Comparison of ENCODE assay signal across 8 cellular contexts in genomic region chr18:69400253-69400975, GRCh38. TPM values are rescaled to one million over a fixed set of nuclear protein-coding genes. Genes with fewer than 3 reads are reported as not detected.
DNase-seq lines count a peak whose midpoint lies in the region; ATAC-seq, FAIRE-seq and TF ChIP-seq lines count a peak whose summit lies in the region.

Gene DOK6, plus strand, starts transcription at chr18:69400888.

- peak; percentile 86 for ATAC-seq in HepG2

- H4K20me1 ChIP-seq in HepG2 (ENCODE audit: insufficient read depth, low read length), result no peaks in the 10 kb centered on the region

- H3K36me3 ChIP-seq in HepG2 (replicated peaks in 1 of 2; ENCODE audit: control insufficient read depth in 1 of 2, insufficient read depth in 2 of 2, low read length in 2 of 2), result no peaks in the 10 kb centered on the region

- TF ChIP-seq CTCF in HepG2 (CRISPR knock-in tag; IDR thresholded peaks at IDR 0.05), result no peak

- H3K4me1 ChIP-seq in HepG2 (ENCODE audit: insufficient read depth, low read length), result peaks cover 45% of the 10 kb centered on the region

- no peak for TF ChIP-seq RAD21 in HepG2 (CRISPR knock-in tag; IDR thresholded peaks at IDR 0.05)

- TF ChIP-seq POLR2A in HepG2 (IDR thresholded peaks at IDR 0.05; ENCODE audit: insufficient read depth in 1 of 2, low read depth in 2 of 2, low read length in 2 of 2) (peak; percentile 57 to 72), GM12891 (IDR thresholded peaks at IDR 0.05; ENCODE audit: low read depth, low read length) (no peak)

- no peak within 1 kb of the TSS for H2AFZ ChIP-seq in HepG2 (ENCODE audit: low read length)

- WGBS in HepG2 (ENCODE audit: low lambda C conversion rate), result 0% methylated on average over 6 of the region's 79 CpGs

- no TSS peak for BruUV-seq in HepG2 (replicated peaks; lab: Mats Ljungman, UMichigan)

- CTCF ChIA-PET in HepG2 (lab: Yijun Ruan, JAX; ENCODE audit: low intra/inter-chr PET ratio, low total read pairs), result no interaction called here

- in situ Hi-C loops in HepG2 (cut with HindIII; ENCODE audit: extremely low pct_ligation_motif_present, low pct_unique_long_range_greater_than_20kb), result no loop called here

- H3K27me3 ChIP-seq in HepG2 (ENCODE audit: control insufficient read depth in 1 of 2, insufficient read depth in 2 of 2, low read length in 2 of 2), result peaks cover 0 to 4% of the 10 kb centered on the region in 2 experiments; a peak in 3 of 5 replicates

- TF ChIP-seq EP300 in HepG2 (IDR thresholded peaks at IDR 0.05; ENCODE audit: low read depth in 2 of 2, low read length in 2 of 2) (no peak), HepG2 (CRISPR knock-in tag; IDR thresholded peaks at IDR 0.05; ENCODE audit: borderline replicate concordance) (no peak)

- POLR2A ChIA-PET in HepG2 (lab: Yijun Ruan, JAX), result interaction anchor here (1.4 kb wide), 1 partner anchor 42 kb away, joined by 6 read pairs; no protein-coding TSS in a partner anchor

- H3K27ac ChIP-seq in HepG2 (ENCODE audit: extremely low read length, insufficient read depth, low read length), result peak within 1 kb of the TSS; percentile 77

- peaks cover 32% of the 10 kb centered on the region for H3K79me2 ChIP-seq in HepG2 (ENCODE audit: insufficient read depth, low read length)

- peak; percentile 58 for FAIRE-seq in HepG2 (lab: Jason Lieb, UNC)
- no peak for FAIRE-seq in GM12891 (lab: Jason Lieb, UNC)

- peak within 1 kb of the TSS; percentile 74 for H3K9ac ChIP-seq in HepG2 (ENCODE audit: insufficient read depth, low read depth, low read length)

- H3K9me3 ChIP-seq in HepG2 (ENCODE audit: low read length), result no peaks in the 10 kb centered on the region

- peak within 1 kb of the TSS; percentile 98 for H3K4me2 ChIP-seq in HepG2 (ENCODE audit: low read depth, low read length)

- DNase-seq in AG08396 (ENCODE audit: low spot score), result peak; percentile 82
- DNase-seq in HT1080 (ENCODE audit: low read depth), result peak; percentile 68
- peak; percentile 93 to 95 for DNase-seq in SHP77 (lab: John Stamatoyannopoulos, UW)
- peak; percentile 87 for DNase-seq in ecto neural progenitor cell (ENCODE audit: low spot score)
- DNase-seq in HepG2 (ENCODE audit: low spot score), result peak; percentile 84
- peak; percentile 31 for DNase-seq in stromal cell of bone marrow (ENCODE audit: low read depth)
- no peak for DNase-seq in HT-29 (ENCODE audit: low spot score)
- no peak for DNase-seq in GM12891 (ENCODE audit: insufficient read length, low spot score)

- H3K4me3 ChIP-seq in HepG2 (replicated peaks in 1 of 3; ENCODE audit: insufficient read depth in 1 of 3, low read depth in 2 of 3, low read length in 3 of 3), result peak within 1 kb of the TSS; percentile 71 to 83 (median 82)

- intact Hi-C loops in HepG2 (cut with micrococcal nuclease; ENCODE audit: unreplicated experiment), result loop anchor here (2.0 to 10.0 kb wide), 6 partner anchors 42 to 672 kb away; no protein-coding TSS in a partner anchor

TF ChIP-seq in HepG2, 621 proteins besides CTCF, POLR2A, EP300 and RAD21 (continues in another document):
- TF ChIP-seq ZNF501 (CRISPR knock-in tag; IDR thresholded peaks at IDR 0.05) (peak; percentile 87), YY1 (IDR thresholded peaks at IDR 0.05; ENCODE audit: insufficient read depth, insufficient replicate concordance, low read depth, low read length) (peak; percentile 40), TEAD2 (CRISPR knock-in tag; IDR thresholded peaks at IDR 0.05) (0 out of 2 replicates have a peak, but pooled peaks have one; percentile 57), KLF9 (CRISPR knock-in tag; IDR thresholded peaks at IDR 0.05; ENCODE audit: low read depth) (0 out of 2 replicates have a peak, but pooled peaks have one; percentile 52), ZNF782 (CRISPR knock-in tag; IDR thresholded peaks at IDR 0.05; ENCODE audit: borderline replicate concordance) (0 out of 2 replicates have a peak, but pooled peaks have one; percentile 31), MAX (IDR thresholded peaks at IDR 0.05) (peak; percentile 91), SIX1 (CRISPR knock-in tag; IDR thresholded peaks at IDR 0.05; ENCODE audit: borderline replicate concordance) (no peak), IRF2 (CRISPR knock-in tag; IDR thresholded peaks at IDR 0.05) (peak; percentile 57; the same call in 1 of the 2 replicates), SRY (CRISPR knock-in tag; IDR thresholded peaks at IDR 0.05) (0 out of 2 replicates have a peak, but pooled peaks have one; percentile 37), HNRNPL (IDR thresholded peaks at IDR 0.05; ENCODE audit: low read depth, low read length) (0 out of 2 replicates have a peak, but pooled peaks have one; percentile 37), HMG20B (CRISPR knock-in tag; conservative IDR thresholded peaks at IDR 0.05) (no peak), ERF (CRISPR knock-in tag; IDR thresholded peaks at IDR 0.05) (peak; percentile 46; the same call in 1 of the 2 replicates), ZNF256 (CRISPR knock-in tag; conservative IDR thresholded peaks at IDR 0.05) (no peak)

TF ChIP-seq in GM12891, 5 proteins besides CTCF, POLR2A, EP300 and RAD21:
- TF ChIP-seq POU2F2 (IDR thresholded peaks at IDR 0.05; ENCODE audit: low read depth, low read length) (no peak), TAF1 (IDR thresholded peaks at IDR 0.05; ENCODE audit: low read depth, low read length) (no peak), POLR2AphosphoS5 (IDR thresholded peaks at IDR 0.05; ENCODE audit: low read depth, low read length) (no peak), SPI1 (IDR thresholded peaks at IDR 0.05; ENCODE audit: low read depth, low read length) (no peak), PAX5 (IDR thresholded peaks at IDR 0.05; ENCODE audit: insufficient read depth, low read length, severe bottlenecking) (no peak)

RNA-seq across cellular contexts. Expression of gene DOK6, which starts in this region (rescaled TPM):
- 0.07 and 0.18 TPM in 2 replicates for total RNA-seq in HT1080 (2014; rRNA removed; shearing (Covaris generic))
- 1.2 and 1.7 TPM in 2 replicates for polyA plus RNA-seq in HT1080 (2015; cell fraction: cytosol; rRNA removed)
- 0.20 and 0.37 TPM in 2 replicates for polyA plus RNA-seq in HT1080 (2015; cell fraction: nucleus; rRNA removed)
- 14.7 and 17.2 TPM in 2 replicates for total RNA-seq in HepG2 (2016; rRNA removed; fragmentation: Illumina TruSeq; extraction: Trizol)
- 23.3 and 23.4 TPM in 2 replicates for total RNA-seq in HepG2 (2016; cell fraction: cytosol; rRNA removed; fragmentation: Illumina TruSeq; extraction: Trizol; ENCODE audit: low read depth)
- 13.1 and 15.5 TPM in 2 replicates for total RNA-seq in HepG2 (2016; cell fraction: insoluble cytoplasmic fraction; rRNA removed; fragmentation: Illumina TruSeq; extraction: Trizol)
- 32.3 and 34.9 TPM in 2 replicates for total RNA-seq in HepG2 (2016; cell fraction: membrane; rRNA removed; fragmentation: Illumina TruSeq; extraction: Trizol)
- 20.4 and 24.7 TPM in 2 replicates for total RNA-seq in HepG2 (2016; cell fraction: nucleus; rRNA removed; fragmentation: Illumina TruSeq; extraction: Trizol)
- 12.3 and 17.0 TPM in 2 replicates for polyA plus RNA-seq in HepG2 (2011; rRNA removed)
- polyA plus RNA-seq in HepG2 (2011; cell fraction: cytosol; rRNA removed), result 10.4 and 14.9 TPM in 2 replicates
- 11.6 and 12.1 TPM in 2 replicates for polyA plus RNA-seq in HepG2 (2011; cell fraction: nucleus; rRNA removed)
- 8.1 and 12.9 TPM in 2 replicates for polyA plus RNA-seq in HepG2 (2012)
- 32.4 and 36.9 TPM in 2 replicates for polyA plus RNA-seq in HepG2 (2016; cell fraction: cytosol; fragmentation: Illumina TruSeq; extraction: Trizol; ENCODE audit: low read depth)
- polyA plus RNA-seq in HepG2 (2016; cell fraction: insoluble cytoplasmic fraction; fragmentation: Illumina TruSeq; extraction: Trizol; ENCODE audit: low read depth), result 17.8 and 17.9 TPM in 2 replicates
- 35.2 and 37.0 TPM in 2 replicates for polyA plus RNA-seq in HepG2 (2016; cell fraction: membrane; fragmentation: Illumina TruSeq; extraction: Trizol; ENCODE audit: low read depth)
- 9.6 and 11.3 TPM in 2 replicates for polyA plus RNA-seq in HepG2 (2016; cell fraction: nucleus; fragmentation: Illumina TruSeq; extraction: Trizol; ENCODE audit: insufficient read depth, low read depth)
- 23.6 TPM in 1 of 2 replicates, not detected in the other for polyA minus RNA-seq in HepG2 (2011; rRNA and poly(A)+ RNA removed; ENCODE audit: low replicate concordance)
- polyA minus RNA-seq in HepG2 (2011; cell fraction: cytosol; rRNA and poly(A)+ RNA removed), result 17.3 and 19.5 TPM in 2 replicates
- polyA minus RNA-seq in HepG2 (2011; cell fraction: nucleus; rRNA and poly(A)+ RNA removed), result 28.7 and 45.6 TPM in 2 replicates
- not detected in 2 replicates for total RNA-seq in HT-29 (2014; rRNA removed; shearing (Covaris generic))
- 0.19 TPM for polyA plus RNA-seq in GM12891 (2012; ENCODE audit: low read depth, missing spikeins)

Comparison
In these comparisons a context has a peak if more than half of its experiments do, and no peak if none do; other contexts are left out.
1. RNA of gene DOK6 (total RNA-seq): 13.1 to 34.9 TPM in HepG2; 0.07 to 0.18 TPM in HT1080 and not detected in HT-29; every median in the first group is over 10 times any median in the second.
2. DNase-seq: peak in AG08396 (single experiment), HT1080 (single experiment), SHP77 (2 of 2), ecto neural progenitor cell (single experiment), HepG2 (single experiment) and stromal cell of bone marrow (single experiment); none in HT-29 (single experiment) and GM12891 (single experiment).